1 cellular context compared by ENCODE assay signal in the genomic region with DNA sequence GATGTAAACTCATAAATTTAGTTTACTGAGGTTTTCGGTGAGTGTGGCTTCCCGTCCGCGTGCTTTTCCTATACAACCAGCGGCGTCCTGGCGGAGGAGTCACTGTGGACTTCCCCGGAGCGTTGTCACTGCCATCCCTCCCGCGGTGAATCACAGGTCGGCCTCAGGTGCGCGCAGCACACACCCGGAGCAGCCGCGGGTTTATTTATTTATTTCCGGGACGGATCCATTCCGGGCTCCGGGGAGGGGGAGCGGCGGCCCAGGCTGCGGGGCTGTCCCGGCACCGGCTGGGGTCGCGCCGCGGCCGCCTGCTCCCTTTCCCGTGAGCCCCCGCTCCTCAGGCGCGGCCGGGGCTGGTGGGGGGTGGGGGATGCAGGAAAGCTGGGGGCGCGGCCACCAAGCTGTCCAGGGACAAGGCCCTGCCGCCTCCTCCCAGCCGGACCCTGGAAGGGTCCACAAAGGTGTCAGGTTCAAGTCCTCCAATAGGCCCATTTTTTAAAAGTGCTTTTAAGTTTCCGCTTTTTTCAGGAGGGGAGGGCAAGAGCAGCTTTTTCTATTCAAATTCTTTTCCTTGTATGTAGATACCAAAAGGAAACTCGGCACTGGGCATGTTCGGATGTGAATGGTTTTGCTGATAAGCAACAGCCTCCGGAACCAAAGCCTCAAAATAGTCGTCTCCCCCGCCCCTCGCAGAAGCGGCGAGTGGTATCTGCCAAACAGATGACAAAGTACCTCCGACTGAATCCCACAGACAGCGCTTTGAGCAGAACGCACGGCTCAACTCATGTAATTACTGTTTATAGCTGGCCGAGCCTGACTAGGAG.
TF ChIP-seq lines count a peak whose summit lies in the region.

No MANE protein-coding gene starts in this region.

TF ChIP-seq in WTC11, 78 proteins besides CTCF, POLR2A, EP300 and RAD21 (continued from another document):
- TF ChIP-seq, protein P1, sequence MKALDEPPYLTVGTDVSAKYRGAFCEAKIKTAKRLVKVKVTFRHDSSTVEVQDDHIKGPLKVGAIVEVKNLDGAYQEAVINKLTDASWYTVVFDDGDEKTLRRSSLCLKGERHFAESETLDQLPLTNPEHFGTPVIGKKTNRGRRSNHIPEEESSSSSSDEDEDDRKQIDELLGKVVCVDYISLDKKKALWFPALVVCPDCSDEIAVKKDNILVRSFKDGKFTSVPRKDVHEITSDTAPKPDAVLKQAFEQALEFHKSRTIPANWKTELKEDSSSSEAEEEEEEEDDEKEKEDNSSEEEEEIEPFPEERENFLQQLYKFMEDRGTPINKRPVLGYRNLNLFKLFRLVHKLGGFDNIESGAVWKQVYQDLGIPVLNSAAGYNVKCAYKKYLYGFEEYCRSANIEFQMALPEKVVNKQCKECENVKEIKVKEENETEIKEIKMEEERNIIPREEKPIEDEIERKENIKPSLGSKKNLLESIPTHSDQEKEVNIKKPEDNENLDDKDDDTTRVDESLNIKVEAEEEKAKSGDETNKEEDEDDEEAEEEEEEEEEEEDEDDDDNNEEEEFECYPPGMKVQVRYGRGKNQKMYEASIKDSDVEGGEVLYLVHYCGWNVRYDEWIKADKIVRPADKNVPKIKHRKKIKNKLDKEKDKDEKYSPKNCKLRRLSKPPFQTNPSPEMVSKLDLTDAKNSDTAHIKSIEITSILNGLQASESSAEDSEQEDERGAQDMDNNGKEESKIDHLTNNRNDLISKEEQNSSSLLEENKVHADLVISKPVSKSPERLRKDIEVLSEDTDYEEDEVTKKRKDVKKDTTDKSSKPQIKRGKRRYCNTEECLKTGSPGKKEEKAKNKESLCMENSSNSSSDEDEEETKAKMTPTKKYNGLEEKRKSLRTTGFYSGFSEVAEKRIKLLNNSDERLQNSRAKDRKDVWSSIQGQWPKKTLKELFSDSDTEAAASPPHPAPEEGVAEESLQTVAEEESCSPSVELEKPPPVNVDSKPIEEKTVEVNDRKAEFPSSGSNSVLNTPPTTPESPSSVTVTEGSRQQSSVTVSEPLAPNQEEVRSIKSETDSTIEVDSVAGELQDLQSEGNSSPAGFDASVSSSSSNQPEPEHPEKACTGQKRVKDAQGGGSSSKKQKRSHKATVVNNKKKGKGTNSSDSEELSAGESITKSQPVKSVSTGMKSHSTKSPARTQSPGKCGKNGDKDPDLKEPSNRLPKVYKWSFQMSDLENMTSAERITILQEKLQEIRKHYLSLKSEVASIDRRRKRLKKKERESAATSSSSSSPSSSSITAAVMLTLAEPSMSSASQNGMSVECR (CRISPR knock-in tag; IDR thresholded peaks at IDR 0.05; ENCODE audit: borderline replicate concordance): no peak
- TF ChIP-seq FOXK1 (CRISPR knock-in tag; IDR thresholded peaks at IDR 0.05): 0 out of 2 replicates have a peak, but pooled peaks have one; percentile 39
TF ChIP-seq in WTC11: peak in this region for 7.
